In genomic region chr9:131396626-131397025, GRCh38 we compare ENCODE assay signal across 8 cellular contexts. TPM values are rescaled to one million over a fixed set of nuclear protein-coding genes. Genes with fewer than 3 reads are reported as not detected.
DNase-seq lines count a peak whose midpoint lies in the region; ATAC-seq and TF ChIP-seq lines count a peak whose summit lies in the region.

No MANE protein-coding gene starts in this region.

- H3K27me3 Mint-ChIP-seq in activated T-helper 1 cell treated with anti-CD3 and anti-CD28 coated beads, Interleukin-12 subunit alpha, Interleukin-12 subunit beta, Interleukin-2, Interleukin-4 antibody, amounts not matched to agents 30 ng/mL and 10 ng/mL and 1 ng/mL, durations not matched to agents 14 hours and 24 hours and 36 hours (ENCODE audit: insufficient read depth) = peaks cover 11% of the 10 kb centered on the region

- CTCF ChIA-PET in SK-N-SH (lab: Yijun Ruan, JAX) = interaction anchor here (0.8 to 2.4 kb wide), 6 partner anchors 9 to 82 kb away, joined by 3 to 6 read pairs (median 4); no protein-coding TSS in a partner anchor

- no peaks in the 10 kb centered on the region for H3K9me3 ChIP-seq in SK-N-SH
- H3K9me3 ChIP-seq in iPS-18a (ENCODE audit: control insufficient read depth, low read depth, low read length) = no peaks in the 10 kb centered on the region
- no peaks in the 10 kb centered on the region for H3K9me3 ChIP-seq in subcutaneous abdominal adipose tissue (ENCODE audit: control insufficient read depth in 5 of 5, low read length in 5 of 5)

- intact Hi-C loops in activated T-helper 1 cell treated with anti-CD3 and anti-CD28 coated beads, Interleukin-12 subunit alpha, Interleukin-12 subunit beta, Interleukin-2, Interleukin-4 antibody, amounts not matched to agents 30 ng/mL and 10 ng/mL and 1 ng/mL, durations not matched to agents 14 hours and 24 hours and 36 hours (cut with micrococcal nuclease) = loop anchor here (5.0 to 10.0 kb wide), 5 partner anchors 124 to 958 kb away; partner anchors contain the start of gene SETX

- no peak for TF ChIP-seq CTCF in SK-N-SH (IDR thresholded peaks at IDR 0.05)

- WGBS in SK-N-SH (ENCODE audit: low lambda C conversion rate) = 70% methylated on average over 3 of the region's 3 CpGs

- no peaks in the 10 kb centered on the region for H3K9me3 Mint-ChIP-seq in activated T-helper 1 cell treated with anti-CD3 and anti-CD28 coated beads, Interleukin-12 subunit alpha, Interleukin-12 subunit beta, Interleukin-2, Interleukin-4 antibody, amounts not matched to agents 30 ng/mL and 10 ng/mL and 1 ng/mL, durations not matched to agents 14 hours and 24 hours and 36 hours

- H3K9ac ChIP-seq in SK-N-SH (peak overlapping the region; percentile 93; the same call in 1 of the 2 replicates), iPS-18a (ENCODE audit: low read length) (peak overlapping the region; percentile 32), subcutaneous abdominal adipose tissue (ENCODE audit: low read length in 5 of 5) (peak overlapping the region in 2 of 5 donors; percentile 26 to 62)

- no peaks in the 10 kb centered on the region for H3K9me2 ChIP-seq in SK-N-SH

- DNase-seq in SK-N-SH (no peak), hippocampal formation (lab: John Stamatoyannopoulos, UW) (no peak), NCI-H69 (lab: John Stamatoyannopoulos, UW) (no peak)
- no peak for DNase-seq in activated T-helper 1 cell treated with anti-CD3 and anti-CD28 coated beads, Interleukin-12 subunit alpha, Interleukin-12 subunit beta, Interleukin-2, Interleukin-4 antibody, amounts not matched to agents 30 ng/mL and 10 ng/mL and 1 ng/mL, durations not matched to agents 14 hours and 24 hours and 36 hours (ENCODE audit: low spot score)
- DNase-seq in activated CD8-positive, alpha-beta memory T cell treated with anti-CD3 and anti-CD28 coated beads, Interleukin-2, amount 50 U/mL, for 48 hours = no peak

- peaks cover 69% of the 10 kb centered on the region for H3K4me1 Mint-ChIP-seq in activated T-helper 1 cell treated with anti-CD3 and anti-CD28 coated beads, Interleukin-12 subunit alpha, Interleukin-12 subunit beta, Interleukin-2, Interleukin-4 antibody, amounts not matched to agents 30 ng/mL and 10 ng/mL and 1 ng/mL, durations not matched to agents 14 hours and 24 hours and 36 hours (ENCODE audit: low read depth)

- peaks cover 70% of the 10 kb centered on the region for H4K20me1 ChIP-seq in SK-N-SH (ENCODE audit: insufficient read depth)

- H3K27ac Mint-ChIP-seq in activated T-helper 1 cell treated with anti-CD3 and anti-CD28 coated beads, Interleukin-12 subunit alpha, Interleukin-12 subunit beta, Interleukin-2, Interleukin-4 antibody, amounts not matched to agents 30 ng/mL and 10 ng/mL and 1 ng/mL, durations not matched to agents 14 hours and 24 hours and 36 hours = peak overlapping the region; percentile 76

- H2AFZ ChIP-seq in SK-N-SH (ENCODE audit: low read depth) = no peak overlapping the region

- TF ChIP-seq EP300 in SK-N-SH (IDR thresholded peaks at IDR 0.05; ENCODE audit: borderline replicate concordance in 1 of 2, low read depth in 1 of 2, low read length in 1 of 2) = no peak

- peak overlapping the region; percentile 95 for H3K4me2 ChIP-seq in SK-N-SH

- H3K36me3 ChIP-seq in SK-N-SH (replicated peaks in 1 of 2; ENCODE audit: control insufficient read depth in 1 of 2, insufficient read depth in 2 of 2, low read length in 1 of 2) (peaks cover 0 to 6% of the 10 kb centered on the region in 2 experiments), iPS-18a (ENCODE audit: control insufficient read depth, low read depth, low read length) (no peaks in the 10 kb centered on the region), subcutaneous abdominal adipose tissue (ENCODE audit: control insufficient read depth in 5 of 5, insufficient read depth in 5 of 5, low read length in 5 of 5) (peaks cover 0 to 3% (median 0%) of the 10 kb centered on the region in 5 donors)

- peak overlapping the region; percentile 25 to 87 for H3K4me3 ChIP-seq in SK-N-SH (ENCODE audit: low read depth in 2 of 2, low read length in 1 of 2)
- H3K4me3 ChIP-seq in iPS-18a (ENCODE audit: low read length) = peak overlapping the region; percentile 74
- H3K4me3 ChIP-seq in subcutaneous abdominal adipose tissue (ENCODE audit: low read depth in 1 of 5, low read length in 5 of 5) = peak overlapping the region; percentile 8 to 39 (median 23)

- peak overlapping the region; percentile 35 to 80; a peak in 2 of 4 replicates for H3K27ac ChIP-seq in SK-N-SH (ENCODE audit: low read depth in 2 of 2, low read length in 1 of 2)
- peak overlapping the region; percentile 63 for H3K27ac ChIP-seq in iPS-18a (ENCODE audit: low read length)
- peak overlapping the region; percentile 90 for H3K27ac ChIP-seq in subcutaneous abdominal adipose tissue (ENCODE audit: low read depth, low read length)

- TF ChIP-seq RAD21 in SK-N-SH (IDR thresholded peaks at IDR 0.05; ENCODE audit: low read length) = no peak

- ATAC-seq in SK-N-SH treated with all-trans-retinoic acid at 6 μM for 48 hours = no peak

- H3K4me3 Mint-ChIP-seq in activated T-helper 1 cell treated with anti-CD3 and anti-CD28 coated beads, Interleukin-12 subunit alpha, Interleukin-12 subunit beta, Interleukin-2, Interleukin-4 antibody, amounts not matched to agents 30 ng/mL and 10 ng/mL and 1 ng/mL, durations not matched to agents 14 hours and 24 hours and 36 hours = peak overlapping the region; percentile 89

- peaks cover 24% of the 10 kb centered on the region for H3F3A ChIP-seq in SK-N-SH (replicated peaks; ENCODE audit: insufficient read depth)

- H3K4me1 ChIP-seq in SK-N-SH (ENCODE audit: control insufficient read depth in 1 of 2, insufficient read depth in 2 of 2, low read depth in 1 of 2, low read length in 1 of 2) (peaks cover 35% of the 10 kb centered on the region in 2 experiments), iPS-18a (ENCODE audit: control insufficient read depth, low read depth, low read length) (peaks cover 33% of the 10 kb centered on the region), subcutaneous abdominal adipose tissue (ENCODE audit: control insufficient read depth in 5 of 5, insufficient read depth in 5 of 5, low read length in 5 of 5) (peaks cover 14 to 67% (median 59%) of the 10 kb centered on the region in 5 donors)

- H3K79me2 ChIP-seq in SK-N-SH (ENCODE audit: insufficient read depth) = peaks cover 71% of the 10 kb centered on the region

- peaks cover 13% of the 10 kb centered on the region for H3K36me3 Mint-ChIP-seq in activated T-helper 1 cell treated with anti-CD3 and anti-CD28 coated beads, Interleukin-12 subunit alpha, Interleukin-12 subunit beta, Interleukin-2, Interleukin-4 antibody, amounts not matched to agents 30 ng/mL and 10 ng/mL and 1 ng/mL, durations not matched to agents 14 hours and 24 hours and 36 hours (ENCODE audit: low read depth)

- POLR2A ChIA-PET in SK-N-SH (lab: Yijun Ruan, JAX) = interaction anchor here (1.2 to 1.8 kb wide), 2 partner anchors 23 to 43 kb away, joined by 3 to 6 read pairs; no protein-coding TSS in a partner anchor

- H3K27me3 ChIP-seq in SK-N-SH (ENCODE audit: insufficient read depth) (no peaks in the 10 kb centered on the region), iPS-18a (ENCODE audit: control insufficient read depth, insufficient read depth, low read length) (no peaks in the 10 kb centered on the region), subcutaneous abdominal adipose tissue (ENCODE audit: control insufficient read depth in 5 of 5, insufficient read depth in 4 of 5, low read length in 5 of 5) (no peaks in the 10 kb centered on the region)

TF ChIP-seq in SK-N-SH, 30 proteins besides CTCF, POLR2A, EP300 and RAD21 (continues in another document):
- no peak for TF ChIP-seq FOXJ3 (CRISPR knock-in tag; IDR thresholded peaks at IDR 0.05)
- TF ChIP-seq RXRA (IDR thresholded peaks at IDR 0.05; ENCODE audit: borderline replicate concordance, low read depth) = no peak
- TF ChIP-seq NFIC (IDR thresholded peaks at IDR 0.05; ENCODE audit: borderline replicate concordance) = no peak
- no peak for TF ChIP-seq SMC3 (IDR thresholded peaks at IDR 0.05; ENCODE audit: low read depth, low read length)
- TF ChIP-seq USF1 (IDR thresholded peaks at IDR 0.05; ENCODE audit: borderline replicate concordance, low read depth) = no peak
- TF ChIP-seq MAX (IDR thresholded peaks at IDR 0.05; ENCODE audit: low read depth) = no peak

TF ChIP-seq in SK-N-SH treated with all-trans-retinoic acid at 6 μM for 48 hours, 23 proteins besides CTCF, POLR2A, EP300 and RAD21 (continues in another document):
- TF ChIP-seq ZNF70 (CRISPR knock-in tag; IDR thresholded peaks at IDR 0.05) (no peak), RARB (CRISPR knock-in tag; IDR thresholded peaks at IDR 0.05) (no peak), POU6F1 (CRISPR knock-in tag; IDR thresholded peaks at IDR 0.05; ENCODE audit: borderline replicate concordance, low read depth) (no peak), BACH2 (CRISPR knock-in tag; IDR thresholded peaks at IDR 0.05; ENCODE audit: borderline replicate concordance) (no peak), OSR1 (CRISPR knock-in tag; IDR thresholded peaks at IDR 0.05) (no peak), ZFP30 (CRISPR knock-in tag; IDR thresholded peaks at IDR 0.05) (no peak), ZC3H10 (CRISPR knock-in tag; IDR thresholded peaks at IDR 0.05) (no peak)

RNA-seq across cellular contexts. Expression of gene PRRC2B, which starts 2.7 kb away (rescaled TPM):
- polyA plus RNA-seq in SK-N-SH (2012; rRNA removed) = 18.5 and 26.3 TPM in 2 replicates
- 17.5 and 22.0 TPM in 2 replicates for polyA plus RNA-seq in SK-N-SH (2012; cell fraction: cytosol; rRNA removed)
- polyA plus RNA-seq in SK-N-SH (2012; cell fraction: nucleus; rRNA removed) = 84.2 and 122 TPM in 2 replicates
- 103 and 108 TPM in 2 replicates for total RNA-seq in activated T-helper 1 cell treated with anti-CD3 and anti-CD28 coated beads, Interleukin-12 subunit alpha, Interleukin-12 subunit beta, Interleukin-2, Interleukin-4 antibody, amounts not matched to agents 30 ng/mL and 10 ng/mL and 1 ng/mL, durations not matched to agents 14 hours and 24 hours and 36 hours

Comparison
In these comparisons a context has a peak if more than half of its experiments do, and no peak if none do; other contexts are left out.
1. H3K4me3 ChIP-seq: peak in every context shown above with its lines; median percentile 74 in iPS-18a; 56 in SK-N-SH; 23 in subcutaneous abdominal adipose tissue.